Comparison of ENCODE assay signal across 23 cellular contexts in genomic region chr5:128838631-128839030, GRCh38.
"Had no signal": no experiment of that assay in that cellular context is flagged by ENCODE, and none has a peak within 500 bp of the region (broad histone marks: within the 10 kb centered on the region; RNA-seq: fewer than 3 reads in every experiment).

No MANE protein-coding gene starts in this region.

- DNase-seq: IMR-90, Karpas-422, KG1, MG63, NCI-H1092, NCI-H1105 treated with DMSO at 0.1 percent for 48 hours, NCI-H1417 treated with DMSO at 0.1 percent for 48 hours, NCI-H146, NCI-H1694 treated with DMSO at 0.1 percent for 48 hours, NCI-H1930, NCI-H2081, NCI-H2171, NCI-H226, NCI-H446, NCI-H510A, NCI-H524 treated with DMSO at 0.1 percent for 48 hours, NCI-H69, NCI-H774, RPMI8226, SHP77 had no signal

- H3K9me3 ChIP-seq: MG63 had no signal

- H3K36me3 ChIP-seq: MG63 had no signal

- H3K27me3 ChIP-seq: MG63 had no signal

- FAIRE-seq: HepG2, RCC 7860 had no signal

- ATAC-seq: HepG2, SK-N-SH treated with all-trans-retinoic acid at 6 μM for 48 hours had no signal

- H3K4me3 ChIP-seq: MG63 had no signal
